Comparison of ENCODE assay signal across 8 cellular contexts in genomic region chr15:42920281-42921048, GRCh38. TPM values are rescaled to one million over a fixed set of nuclear protein-coding genes. Genes with fewer than 3 reads are reported as not detected.
DNase-seq lines count a peak whose midpoint lies in the region; ATAC-seq, FAIRE-seq and TF ChIP-seq lines count a peak whose summit lies in the region.

Gene TTBK2, minus strand, starts transcription at chr15:42920778. Its CDS starts 42,161 bp downstream, at chr15:42878617.

- no peak for TF ChIP-seq CTCF in 22Rv1 (IDR thresholded peaks at IDR 0.05)
- no peak for TF ChIP-seq CTCF in brain (conservative IDR thresholded peaks at IDR 0.05)
- TF ChIP-seq CTCF in gastrocnemius medialis (IDR thresholded peaks at IDR 0.05 in 4 of 5, conservative IDR thresholded peaks at IDR 0.05 in 1 of 5) = peak in 1 of 5 experiments; percentile 39

- FAIRE-seq in TTC549 (lab: Jason Lieb, UNC) = peak; percentile 87

- H3K4me1 Mint-ChIP-seq in brain = peaks cover 53% of the 10 kb centered on the region

- peak within 1 kb of the TSS; percentile 90 to 98 (median 96) for H3K4me3 Mint-ChIP-seq in brain

- H3K27me3 ChIP-seq in iPS DF 6.9 (ENCODE audit: control insufficient read depth, insufficient read depth, low read length) (no peaks in the 10 kb centered on the region), gastrocnemius medialis (no peaks in the 10 kb centered on the region)

- no peaks in the 10 kb centered on the region for H3K36me3 ChIP-seq in iPS DF 6.9 (ENCODE audit: control insufficient read depth, insufficient read depth, low read length)
- H3K36me3 ChIP-seq in gastrocnemius medialis = no peaks in the 10 kb centered on the region

- peaks cover 17% of the 10 kb centered on the region for H3K27me3 Mint-ChIP-seq in brain

- peaks cover 0 to 4% (median 0%) of the 10 kb centered on the region in 5 experiments for H3K9me3 Mint-ChIP-seq in brain

- H3K4me1 ChIP-seq in iPS DF 6.9 (ENCODE audit: control insufficient read depth, insufficient read depth, low read length) (no peaks in the 10 kb centered on the region), gastrocnemius medialis (peaks cover 18 to 23% of the 10 kb centered on the region in 2 donors)

- WGBS in iPS DF 6.9 (ENCODE audit: insufficient coverage, insufficient read length) = no CpG with 5 or more reads among the region's 75 CpGs

- DNase-seq in NCI-H2107 treated with DMSO at 0.1 percent for 48 hours (lab: John Stamatoyannopoulos, UW; ENCODE audit: unreplicated experiment) (peak; percentile 94), iPS DF 6.9 (ENCODE audit: low read depth, low spot score) (peak; percentile 98), gastrocnemius medialis (peak; percentile 98 to 99)

- in situ Hi-C loops in gastrocnemius medialis (cut with MboI; ENCODE audit: low sequenced_read_pairs in 4 of 4) = loop anchor here in 2 of 4 donors (5.0 to 10.0 kb wide), 2 partner anchors 216 to 218 kb away; no protein-coding TSS in a partner anchor

- intact Hi-C loops in gastrocnemius medialis (cut with DNase I; ENCODE audit: low total_unique reads) = loop anchor here (2.0 to 10.0 kb wide), 3 partner anchors 184 to 346 kb away; partner anchors contain the start of genes CCNDBP1, CDAN1 and STARD9

- H3K27ac ChIP-seq in 22Rv1 = peak within 1 kb of the TSS; percentile 39
- no peak within 1 kb of the TSS for H3K27ac ChIP-seq in iPS DF 6.9 (ENCODE audit: low read length)
- peak within 1 kb of the TSS; percentile 88 to 94 (median 91) for H3K27ac ChIP-seq in gastrocnemius medialis

- peak; percentile 98 to 99 for TF ChIP-seq POLR2A in gastrocnemius medialis (IDR thresholded peaks at IDR 0.05)

- H3K27ac Mint-ChIP-seq in brain = peak within 1 kb of the TSS; percentile 89 to 98 (median 96)

- ATAC-seq in GM18520 (IDR thresholded peaks at IDR 0.05; ENCODE audit: unreplicated experiment) = peak; percentile 91
- peak; percentile 85 for ATAC-seq in HG03064 (IDR thresholded peaks at IDR 0.05; ENCODE audit: low read depth, unreplicated experiment)
- peak; percentile 98 to 99 for ATAC-seq in gastrocnemius medialis

- H3K36me3 Mint-ChIP-seq in brain = peaks cover 5% of the 10 kb centered on the region

- H3K4me3 ChIP-seq in iPS DF 6.9 (ENCODE audit: low read length) = peak within 1 kb of the TSS; percentile 63
- H3K4me3 ChIP-seq in gastrocnemius medialis = peak within 1 kb of the TSS; percentile 88 to 100 (median 90)

- H3K9me3 ChIP-seq in iPS DF 6.9 (ENCODE audit: control insufficient read depth, insufficient read depth, low read length) (no peaks in the 10 kb centered on the region), gastrocnemius medialis (no peaks in the 10 kb centered on the region)

RNA-seq across cellular contexts. Expression of gene TTBK2, which starts in this region (rescaled TPM):
- 5.7 TPM for polyA plus RNA-seq in brain (ENCODE audit: insufficient read depth, low read depth, low replicate concordance)
- 10 to 100 TPM in 3 of 4 donors, 1 to 10 TPM in 1; 8.8 to 20.3 (median 16.2) TPM for total RNA-seq in gastrocnemius medialis
